ENCODE assay signal across 31 cellular contexts in the genomic region with DNA sequence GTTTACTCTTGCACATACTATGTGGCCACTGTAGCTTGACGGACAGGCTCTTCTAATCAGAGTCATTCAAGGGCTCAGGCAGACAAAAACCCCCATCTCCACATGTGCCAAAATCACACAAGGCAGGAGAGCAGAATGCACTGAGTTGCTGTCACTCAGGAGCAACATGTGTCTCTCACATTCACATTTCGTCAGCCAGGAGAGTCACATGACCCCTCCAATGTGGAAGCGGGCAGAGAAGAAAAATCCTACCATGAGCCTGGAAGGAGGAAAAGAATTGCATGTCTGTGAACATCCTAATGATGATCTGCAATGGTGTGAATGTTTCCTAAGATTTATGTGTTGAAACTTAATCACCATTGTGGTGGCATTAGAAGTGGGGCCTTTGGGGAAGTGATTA.
"Had no signal": no experiment of that assay in that cellular context is flagged by ENCODE, and none has a peak within 500 bp of the region (broad histone marks: within the 10 kb centered on the region; RNA-seq: fewer than 3 reads in every experiment).

No MANE protein-coding gene starts in this region.

- H3K27ac Mint-ChIP-seq: naive thymus-derived CD8-positive, alpha-beta T cell; stimulated activated naive B cell treated with anti-CD40 and anti-IgM and Interleukin-4, amounts not matched to agents 10 μg/mL and 1 μg/mL and 100 μg/mL, for 72 hours had no signal

- H3K36me3 Mint-ChIP-seq: naive thymus-derived CD8-positive, alpha-beta T cell; stimulated activated naive B cell treated with anti-CD40 and anti-IgM and Interleukin-4, amounts not matched to agents 10 μg/mL and 1 μg/mL and 100 μg/mL, for 72 hours had no signal

- FAIRE-seq: keratinocyte, pancreas, urothelium cell line had no signal

- H3K4me3 ChIP-seq: left lung, lower lobe of right lung, pancreas, prostate gland, skin epidermis, stomach, thoracic aorta, tibial artery, upper lobe of right lung had no signal

- ATAC-seq: left colon; left lung; lower lobe of right lung; naive thymus-derived CD8-positive, alpha-beta T cell; pancreas; right cardiac atrium; sciatic nerve; stimulated activated naive B cell treated with anti-CD40 and anti-IgM and Interleukin-4, amounts not matched to agents 10 μg/mL and 1 μg/mL and 100 μg/mL, for 72 hours; stimulated activated naive CD8-positive, alpha-beta T cell treated with anti-CD3 and anti-CD28 coated beads, Interleukin-15, Interleukin-2, amounts not matched to agents 100 U/mL and 50 U/mL, for 24 hours; upper lobe of right lung had no signal

- DNase-seq: hippocampal formation; kidney glomerular epithelial cell; left colon; left lung; lower lobe of right lung; mammary epithelial cell; mesenchymal stem cell; naive thymus-derived CD8-positive, alpha-beta T cell; nucleus accumbens; pancreas; posterior cingulate gyrus; retina; right cardiac atrium; stimulated activated CD4-positive, alpha-beta T cell treated with anti-CD3 and anti-CD28 coated beads, Interleukin-12 subunit alpha, Interleukin-12 subunit beta, amount 100 ng/mL, for 4 hours; stimulated activated CD4-positive, alpha-beta T cell treated with anti-CD3 and anti-CD28 coated beads, Interleukin-15, amount 100 ng/mL, for 24 hours; stimulated activated CD4-positive, alpha-beta T cell treated with anti-CD3 and anti-CD28 coated beads, Interleukin-2, amount 100 ng/mL, for 24 hours; stimulated activated CD4-positive, alpha-beta T cell treated with anti-CD3 and anti-CD28 coated beads, Interleukin-4, amount 100 ng/mL, for 1 hour; stimulated activated naive B cell treated with anti-CD40 and anti-IgM and Interleukin-4, amounts not matched to agents 10 μg/mL and 1 μg/mL and 100 μg/mL, for 72 hours; stimulated activated naive CD8-positive, alpha-beta T cell treated with anti-CD3 and anti-CD28 coated beads, Interleukin-15, Interleukin-2, amounts not matched to agents 100 U/mL and 50 U/mL, for 24 hours; stomach; tibial artery; trophoblast cell; upper lobe of right lung had no signal

- H3K4me3 Mint-ChIP-seq: naive thymus-derived CD8-positive, alpha-beta T cell; nephron; neural crest cell; stimulated activated naive B cell treated with anti-CD40 and anti-IgM and Interleukin-4, amounts not matched to agents 10 μg/mL and 1 μg/mL and 100 μg/mL, for 72 hours had no signal

- H3K4me1 ChIP-seq: left lung, lower lobe of right lung, pancreas, prostate gland, stomach, tibial artery, upper lobe of right lung had no signal

- H3K9me3 ChIP-seq: left lung, lower lobe of right lung, pancreas, prostate gland, stomach, thoracic aorta, tibial artery, upper lobe of right lung had no signal

- H3K4me1 Mint-ChIP-seq: stimulated activated naive B cell treated with anti-CD40 and anti-IgM and Interleukin-4, amounts not matched to agents 10 μg/mL and 1 μg/mL and 100 μg/mL, for 72 hours had no signal

- H3K36me3 ChIP-seq: left lung, lower lobe of right lung, pancreas, prostate gland, stomach, thoracic aorta, tibial artery, upper lobe of right lung had no signal

- H3K27ac ChIP-seq: left lung, lower lobe of right lung, pancreas, prostate gland, skin epidermis, stomach, thoracic aorta, tibial artery, upper lobe of right lung had no signal
